In genomic region chr1:28718601-28719331, GRCh38 we compare ENCODE assay signal across 1 cellular context.
A peak's percentile ranks its signal among the peaks of the same experiment; 100 is the strongest.
TF ChIP-seq lines count a peak whose summit lies in the region.

No MANE protein-coding gene starts in this region.

TF ChIP-seq in K562, 482 proteins besides CTCF, POLR2A, EP300 and RAD21 (continued from another document and continues in another):
- TF ChIP-seq PBX2 (CRISPR knock-in tag; IDR thresholded peaks at IDR 0.05; ENCODE audit: low read depth) (no peak), PBX2 (tag; conservative IDR thresholded peaks at IDR 0.05; ENCODE audit: low read depth) (0 out of 2 replicates have a peak, but pooled peaks have one; percentile 5), PHTF2 (CRISPR knock-in tag; IDR thresholded peaks at IDR 0.05) (no peak), PHF21A (IDR thresholded peaks at IDR 0.05; ENCODE audit: borderline replicate concordance, low read depth) (no peak), RFX1 (IDR thresholded peaks at IDR 0.05) (no peak), MED1 (CRISPR knock-in tag; IDR thresholded peaks at IDR 0.05; ENCODE audit: borderline replicate concordance) (no peak), DPF2 (IDR thresholded peaks at IDR 0.05) (peak; percentile 86), CCAR2 (IDR thresholded peaks at IDR 0.05; ENCODE audit: low read depth, low read length) (no peak), CBX8 (IDR thresholded peaks at IDR 0.05; ENCODE audit: borderline replicate concordance, extremely low read depth, low read depth, low read length, poor library complexity, severe bottlenecking) (no peak), HEY1 (CRISPR knock-in tag; IDR thresholded peaks at IDR 0.05; ENCODE audit: borderline replicate concordance) (no peak), ZNF217 (CRISPR knock-in tag; IDR thresholded peaks at IDR 0.05) (no peak), GTF2F1 (IDR thresholded peaks at IDR 0.05; ENCODE audit: low read depth, low read length) (no peak), ZNF561 (CRISPR knock-in tag; conservative IDR thresholded peaks at IDR 0.05) (no peak), CHCHD3 (CRISPR knock-in tag; IDR thresholded peaks at IDR 0.05) (no peak), ZNF277 (CRISPR knock-in tag; IDR thresholded peaks at IDR 0.05; ENCODE audit: borderline replicate concordance) (no peak), ZNF282 (CRISPR knock-in tag; IDR thresholded peaks at IDR 0.05) (no peak), ZEB2 (IDR thresholded peaks at IDR 0.05) (no peak), SRSF9 (IDR thresholded peaks at IDR 0.05; ENCODE audit: borderline replicate concordance, low read depth, low read length) (no peak), ESRRB (CRISPR knock-in tag; IDR thresholded peaks at IDR 0.05; ENCODE audit: borderline replicate concordance) (no peak), SMARCB1 (IDR thresholded peaks at IDR 0.05; ENCODE audit: insufficient read length, low read depth) (no peak), XRCC5 (IDR thresholded peaks at IDR 0.05; ENCODE audit: low read depth, low read length) (no peak), TAF9B (IDR thresholded peaks at IDR 0.05; ENCODE audit: partially characterized antibody) (peak; percentile 21), HDAC3 (IDR thresholded peaks at IDR 0.05; ENCODE audit: borderline replicate concordance, partially characterized antibody) (no peak), ZNF75A (CRISPR knock-in tag; IDR thresholded peaks at IDR 0.05) (no peak), HDAC2 (IDR thresholded peaks at IDR 0.05) (0 out of 2 replicates have a peak, but pooled peaks have one; percentile 26), NFE2L1 (tag; IDR thresholded peaks at IDR 0.05; ENCODE audit: borderline replicate concordance, low read depth) (peak; percentile 95), ZNF511 (CRISPR knock-in tag; IDR thresholded peaks at IDR 0.05) (no peak), KLF16 (IDR thresholded peaks at IDR 0.05) (no peak), PURB (CRISPR knock-in tag; IDR thresholded peaks at IDR 0.05; ENCODE audit: low read depth) (no peak), SMARCA4 (IDR thresholded peaks at IDR 0.05) (peak; percentile 79), MAFG (tag; conservative IDR thresholded peaks at IDR 0.05) (peak; percentile 99), SIN3B (IDR thresholded peaks at IDR 0.05; ENCODE audit: low read depth) (no peak), MYNN (IDR thresholded peaks at IDR 0.05) (0 out of 2 replicates have a peak, but pooled peaks have one; percentile 10), MYNN (CRISPR knock-in tag; IDR thresholded peaks at IDR 0.05) (no peak), BRD9 (IDR thresholded peaks at IDR 0.05; ENCODE audit: low read depth, partially characterized antibody) (no peak), CTBP1 (IDR thresholded peaks at IDR 0.05; ENCODE audit: borderline replicate concordance) (no peak; the same call in 1 of the 2 replicates), CREB3L1 (IDR thresholded peaks at IDR 0.05; ENCODE audit: borderline replicate concordance, low read depth) (0 out of 2 replicates have a peak, but pooled peaks have one; percentile 34), MEIS2 (IDR thresholded peaks at IDR 0.05; ENCODE audit: partially characterized antibody) (no peak)
- TF ChIP-seq, protein P1, sequence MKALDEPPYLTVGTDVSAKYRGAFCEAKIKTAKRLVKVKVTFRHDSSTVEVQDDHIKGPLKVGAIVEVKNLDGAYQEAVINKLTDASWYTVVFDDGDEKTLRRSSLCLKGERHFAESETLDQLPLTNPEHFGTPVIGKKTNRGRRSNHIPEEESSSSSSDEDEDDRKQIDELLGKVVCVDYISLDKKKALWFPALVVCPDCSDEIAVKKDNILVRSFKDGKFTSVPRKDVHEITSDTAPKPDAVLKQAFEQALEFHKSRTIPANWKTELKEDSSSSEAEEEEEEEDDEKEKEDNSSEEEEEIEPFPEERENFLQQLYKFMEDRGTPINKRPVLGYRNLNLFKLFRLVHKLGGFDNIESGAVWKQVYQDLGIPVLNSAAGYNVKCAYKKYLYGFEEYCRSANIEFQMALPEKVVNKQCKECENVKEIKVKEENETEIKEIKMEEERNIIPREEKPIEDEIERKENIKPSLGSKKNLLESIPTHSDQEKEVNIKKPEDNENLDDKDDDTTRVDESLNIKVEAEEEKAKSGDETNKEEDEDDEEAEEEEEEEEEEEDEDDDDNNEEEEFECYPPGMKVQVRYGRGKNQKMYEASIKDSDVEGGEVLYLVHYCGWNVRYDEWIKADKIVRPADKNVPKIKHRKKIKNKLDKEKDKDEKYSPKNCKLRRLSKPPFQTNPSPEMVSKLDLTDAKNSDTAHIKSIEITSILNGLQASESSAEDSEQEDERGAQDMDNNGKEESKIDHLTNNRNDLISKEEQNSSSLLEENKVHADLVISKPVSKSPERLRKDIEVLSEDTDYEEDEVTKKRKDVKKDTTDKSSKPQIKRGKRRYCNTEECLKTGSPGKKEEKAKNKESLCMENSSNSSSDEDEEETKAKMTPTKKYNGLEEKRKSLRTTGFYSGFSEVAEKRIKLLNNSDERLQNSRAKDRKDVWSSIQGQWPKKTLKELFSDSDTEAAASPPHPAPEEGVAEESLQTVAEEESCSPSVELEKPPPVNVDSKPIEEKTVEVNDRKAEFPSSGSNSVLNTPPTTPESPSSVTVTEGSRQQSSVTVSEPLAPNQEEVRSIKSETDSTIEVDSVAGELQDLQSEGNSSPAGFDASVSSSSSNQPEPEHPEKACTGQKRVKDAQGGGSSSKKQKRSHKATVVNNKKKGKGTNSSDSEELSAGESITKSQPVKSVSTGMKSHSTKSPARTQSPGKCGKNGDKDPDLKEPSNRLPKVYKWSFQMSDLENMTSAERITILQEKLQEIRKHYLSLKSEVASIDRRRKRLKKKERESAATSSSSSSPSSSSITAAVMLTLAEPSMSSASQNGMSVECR (CRISPR knock-in tag; IDR thresholded peaks at IDR 0.05): no peak
- TF ChIP-seq, protein P2, sequence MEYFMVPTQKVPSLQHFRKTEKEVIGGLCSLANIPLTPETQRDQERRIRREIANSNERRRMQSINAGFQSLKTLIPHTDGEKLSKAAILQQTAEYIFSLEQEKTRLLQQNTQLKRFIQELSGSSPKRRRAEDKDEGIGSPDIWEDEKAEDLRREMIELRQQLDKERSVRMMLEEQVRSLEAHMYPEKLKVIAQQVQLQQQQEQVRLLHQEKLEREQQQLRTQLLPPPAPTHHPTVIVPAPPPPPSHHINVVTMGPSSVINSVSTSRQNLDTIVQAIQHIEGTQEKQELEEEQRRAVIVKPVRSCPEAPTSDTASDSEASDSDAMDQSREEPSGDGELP (CRISPR knock-in tag; IDR thresholded peaks at IDR 0.05; ENCODE audit: borderline replicate concordance): peak; percentile 74; the same call in 1 of the 2 replicates
- TF ChIP-seq, protein P3, sequence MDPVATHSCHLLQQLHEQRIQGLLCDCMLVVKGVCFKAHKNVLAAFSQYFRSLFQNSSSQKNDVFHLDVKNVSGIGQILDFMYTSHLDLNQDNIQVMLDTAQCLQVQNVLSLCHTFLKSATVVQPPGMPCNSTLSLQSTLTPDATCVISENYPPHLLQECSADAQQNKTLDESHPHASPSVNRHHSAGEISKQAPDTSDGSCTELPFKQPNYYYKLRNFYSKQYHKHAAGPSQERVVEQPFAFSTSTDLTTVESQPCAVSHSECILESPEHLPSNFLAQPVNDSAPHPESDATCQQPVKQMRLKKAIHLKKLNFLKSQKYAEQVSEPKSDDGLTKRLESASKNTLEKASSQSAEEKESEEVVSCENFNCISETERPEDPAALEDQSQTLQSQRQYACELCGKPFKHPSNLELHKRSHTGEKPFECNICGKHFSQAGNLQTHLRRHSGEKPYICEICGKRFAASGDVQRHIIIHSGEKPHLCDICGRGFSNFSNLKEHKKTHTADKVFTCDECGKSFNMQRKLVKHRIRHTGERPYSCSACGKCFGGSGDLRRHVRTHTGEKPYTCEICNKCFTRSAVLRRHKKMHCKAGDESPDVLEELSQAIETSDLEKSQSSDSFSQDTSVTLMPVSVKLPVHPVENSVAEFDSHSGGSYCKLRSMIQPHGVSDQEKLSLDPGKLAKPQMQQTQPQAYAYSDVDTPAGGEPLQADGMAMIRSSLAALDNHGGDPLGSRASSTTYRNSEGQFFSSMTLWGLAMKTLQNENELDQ (CRISPR knock-in tag; IDR thresholded peaks at IDR 0.05; ENCODE audit: borderline replicate concordance): no peak
- TF ChIP-seq, protein P4, sequence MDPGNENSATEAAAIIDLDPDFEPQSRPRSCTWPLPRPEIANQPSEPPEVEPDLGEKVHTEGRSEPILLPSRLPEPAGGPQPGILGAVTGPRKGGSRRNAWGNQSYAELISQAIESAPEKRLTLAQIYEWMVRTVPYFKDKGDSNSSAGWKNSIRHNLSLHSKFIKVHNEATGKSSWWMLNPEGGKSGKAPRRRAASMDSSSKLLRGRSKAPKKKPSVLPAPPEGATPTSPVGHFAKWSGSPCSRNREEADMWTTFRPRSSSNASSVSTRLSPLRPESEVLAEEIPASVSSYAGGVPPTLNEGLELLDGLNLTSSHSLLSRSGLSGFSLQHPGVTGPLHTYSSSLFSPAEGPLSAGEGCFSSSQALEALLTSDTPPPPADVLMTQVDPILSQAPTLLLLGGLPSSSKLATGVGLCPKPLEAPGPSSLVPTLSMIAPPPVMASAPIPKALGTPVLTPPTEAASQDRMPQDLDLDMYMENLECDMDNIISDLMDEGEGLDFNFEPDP (CRISPR knock-in tag; IDR thresholded peaks at IDR 0.05): no peak
- TF ChIP-seq, protein P5, sequence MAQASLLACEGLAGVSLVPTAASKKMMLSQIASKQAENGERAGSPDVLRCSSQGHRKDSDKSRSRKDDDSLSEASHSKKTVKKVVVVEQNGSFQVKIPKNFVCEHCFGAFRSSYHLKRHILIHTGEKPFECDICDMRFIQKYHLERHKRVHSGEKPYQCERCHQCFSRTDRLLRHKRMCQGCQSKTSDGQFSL (CRISPR knock-in tag; IDR thresholded peaks at IDR 0.05): no peak
- TF ChIP-seq, protein P5 (tag; IDR thresholded peaks at IDR 0.05): no peak
- TF ChIP-seq, protein P6, sequence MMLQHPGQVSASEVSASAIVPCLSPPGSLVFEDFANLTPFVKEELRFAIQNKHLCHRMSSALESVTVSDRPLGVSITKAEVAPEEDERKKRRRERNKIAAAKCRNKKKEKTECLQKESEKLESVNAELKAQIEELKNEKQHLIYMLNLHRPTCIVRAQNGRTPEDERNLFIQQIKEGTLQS (IDR thresholded peaks at IDR 0.05): peak; percentile 72
- TF ChIP-seq, protein P6 (CRISPR knock-in tag; conservative IDR thresholded peaks at IDR 0.05): no peak
- TF ChIP-seq, protein P7, sequence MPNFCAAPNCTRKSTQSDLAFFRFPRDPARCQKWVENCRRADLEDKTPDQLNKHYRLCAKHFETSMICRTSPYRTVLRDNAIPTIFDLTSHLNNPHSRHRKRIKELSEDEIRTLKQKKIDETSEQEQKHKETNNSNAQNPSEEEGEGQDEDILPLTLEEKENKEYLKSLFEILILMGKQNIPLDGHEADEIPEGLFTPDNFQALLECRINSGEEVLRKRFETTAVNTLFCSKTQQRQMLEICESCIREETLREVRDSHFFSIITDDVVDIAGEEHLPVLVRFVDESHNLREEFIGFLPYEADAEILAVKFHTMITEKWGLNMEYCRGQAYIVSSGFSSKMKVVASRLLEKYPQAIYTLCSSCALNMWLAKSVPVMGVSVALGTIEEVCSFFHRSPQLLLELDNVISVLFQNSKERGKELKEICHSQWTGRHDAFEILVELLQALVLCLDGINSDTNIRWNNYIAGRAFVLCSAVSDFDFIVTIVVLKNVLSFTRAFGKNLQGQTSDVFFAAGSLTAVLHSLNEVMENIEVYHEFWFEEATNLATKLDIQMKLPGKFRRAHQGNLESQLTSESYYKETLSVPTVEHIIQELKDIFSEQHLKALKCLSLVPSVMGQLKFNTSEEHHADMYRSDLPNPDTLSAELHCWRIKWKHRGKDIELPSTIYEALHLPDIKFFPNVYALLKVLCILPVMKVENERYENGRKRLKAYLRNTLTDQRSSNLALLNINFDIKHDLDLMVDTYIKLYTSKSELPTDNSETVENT (CRISPR knock-in tag; IDR thresholded peaks at IDR 0.05): no peak
